Comparison of ENCODE assay signal across 7 cellular contexts in the genomic region with DNA sequence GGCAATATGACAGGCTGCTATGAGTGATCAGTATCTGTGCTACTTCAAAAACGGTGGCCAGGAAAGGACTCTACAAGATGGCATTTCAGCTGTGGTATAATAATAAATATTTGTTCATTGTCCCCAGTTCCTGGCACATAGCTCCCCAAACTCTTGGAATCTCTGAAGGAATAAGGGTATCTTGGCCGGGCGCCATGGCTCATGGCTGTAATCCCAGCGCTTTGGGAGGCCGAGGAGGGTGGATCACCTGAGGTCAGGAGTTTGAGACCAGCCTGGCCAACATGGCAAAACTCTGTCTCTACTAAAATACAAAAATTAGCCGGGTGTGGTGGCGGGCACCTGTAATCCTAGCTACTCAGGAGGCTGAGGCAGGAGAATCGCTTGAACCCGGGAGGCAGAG. TPM values are rescaled to one million over a fixed set of nuclear protein-coding genes. Genes with fewer than 3 reads are reported as not detected.
DNase-seq lines count a peak whose midpoint lies in the region; ATAC-seq and TF ChIP-seq lines count a peak whose summit lies in the region.
"Not testable (repeated sequence)": the region's sequence is repeated elsewhere in the genome, so short reads cannot be mapped to it uniquely, and the experiment has no call there.

No MANE protein-coding gene starts in this region.

- not testable (repeated sequence) for DNase-seq in CD14-positive monocyte (ENCODE audit: low spot score); RWPE1 (ENCODE audit: low spot score); heart left ventricle; right atrium auricular region (ENCODE audit: low spot score); stimulated activated effector memory CD8-positive, alpha-beta T cell treated with anti-CD3 and anti-CD28 coated beads, Interleukin-12 subunit alpha, Interleukin-12 subunit beta, amount 100 ng/mL, for 72 hours (ENCODE audit: low spot score in 2 of 2)
- peak; percentile 55 to 80 (median 77) for DNase-seq in right lobe of liver
- DNase-seq in psoas muscle: peak in 1 of 2 donors; percentile 60

- H3K36me3 Mint-ChIP-seq in CD14-positive monocyte: peaks cover 76 to 97% of the 10 kb centered on the region in 2 donors
- H3K36me3 Mint-ChIP-seq in stimulated activated effector memory CD8-positive, alpha-beta T cell treated with anti-CD3 and anti-CD28 coated beads, Interleukin-12 subunit alpha, Interleukin-12 subunit beta, amount 100 ng/mL, for 72 hours: peaks cover 94% of the 10 kb centered on the region

- H3K27me3 Mint-ChIP-seq in CD14-positive monocyte (ENCODE audit: low read depth in 3 of 3): not testable (repeated sequence)

- POLR2A ChIA-PET in RWPE1 (lab: Yijun Ruan, JAX; ENCODE audit: low non-redundant PET): not testable (repeated sequence)

- 78 to 84% (median 82%) methylated on average over 9 of the region's 9 CpGs for WGBS in heart left ventricle, 4 donors
- 24% methylated on average over 8 of the region's 9 CpGs for WGBS in right lobe of liver (ENCODE audit: insufficient coverage, low coverage, low lambda C conversion rate, missing lambda C conversion rate)
- WGBS in psoas muscle, 3 donors: 43 to 72% (median 52%) methylated on average over 8 to 9 of the region's 9 CpGs

- ATAC-seq in heart left ventricle; stimulated activated effector memory CD8-positive, alpha-beta T cell treated with anti-CD3 and anti-CD28 coated beads, Interleukin-12 subunit alpha, Interleukin-12 subunit beta, amount 100 ng/mL, for 72 hours: not testable (repeated sequence)
- ATAC-seq in right lobe of liver (peak in 3 of 4 donors; percentile 1 to 29 (median 3)), psoas muscle (peak in 1 of 4 donors; percentile 1)

- H3K9me3 ChIP-seq in heart left ventricle, right atrium auricular region, right lobe of liver, psoas muscle: not testable (repeated sequence)

- CTCF ChIA-PET in RWPE1 (lab: Yijun Ruan, JAX): not testable (repeated sequence)

- H3K4me1 ChIP-seq in heart left ventricle (peaks cover 0 to 35% (median 10%) of the 10 kb centered on the region in 12 donors), right atrium auricular region (peaks cover 0 to 16% of the 10 kb centered on the region in 2 donors), right lobe of liver (peaks cover 0 to 45% (median 10%) of the 10 kb centered on the region in 4 donors), psoas muscle (peaks cover 27% of the 10 kb centered on the region)

- peak overlapping the region; percentile 64 for H3K27ac ChIP-seq in RWPE1
- peak overlapping the region in 11 of 12 donors; percentile 23 to 87 (median 77) for H3K27ac ChIP-seq in heart left ventricle
- H3K27ac ChIP-seq in right atrium auricular region: peak overlapping the region; percentile 73 to 89
- peak overlapping the region; percentile 84 to 93 (median 87) for H3K27ac ChIP-seq in right lobe of liver
- peak overlapping the region; percentile 84 for H3K27ac ChIP-seq in psoas muscle

- intact Hi-C loops in CD14-positive monocyte (cut with micrococcal nuclease); heart left ventricle (cut with DNase I); right lobe of liver (cut with DNase I): not testable (repeated sequence)
- intact Hi-C loops in psoas muscle (cut with DNase I): loop anchor here in 1 of 2 donors (5.0 kb wide), 2 partner anchors 34 to 59 kb away; no protein-coding TSS in a partner anchor

- not testable (repeated sequence) for TF ChIP-seq CTCF in CD14-positive monocyte (IDR thresholded peaks at IDR 0.05); RWPE1 (conservative IDR thresholded peaks at IDR 0.05; ENCODE audit: low read depth); heart left ventricle (IDR thresholded peaks at IDR 0.05); right atrium auricular region (IDR thresholded peaks at IDR 0.05); right lobe of liver (IDR thresholded peaks at IDR 0.05); psoas muscle (IDR thresholded peaks at IDR 0.05)

- H3K27ac Mint-ChIP-seq in CD14-positive monocyte: peak overlapping the region in 5 of 7 donors; percentile 53 to 95 (median 89)
- H3K27ac Mint-ChIP-seq in stimulated activated effector memory CD8-positive, alpha-beta T cell treated with anti-CD3 and anti-CD28 coated beads, Interleukin-12 subunit alpha, Interleukin-12 subunit beta, amount 100 ng/mL, for 72 hours: peak overlapping the region; percentile 85

- H3K9me3 Mint-ChIP-seq in CD14-positive monocyte; stimulated activated effector memory CD8-positive, alpha-beta T cell treated with anti-CD3 and anti-CD28 coated beads, Interleukin-12 subunit alpha, Interleukin-12 subunit beta, amount 100 ng/mL, for 72 hours: not testable (repeated sequence)

- H3K36me3 ChIP-seq in heart left ventricle: peaks cover 0 to 98% (median 60%) of the 10 kb centered on the region in 9 donors
- peaks cover 39% of the 10 kb centered on the region for H3K36me3 ChIP-seq in right atrium auricular region
- H3K36me3 ChIP-seq in right lobe of liver: peaks cover 0 to 17% (median 4%) of the 10 kb centered on the region in 4 donors
- peaks cover 3 to 32% of the 10 kb centered on the region in 2 donors for H3K36me3 ChIP-seq in psoas muscle (ENCODE audit: insufficient read depth in 1 of 2, low read depth in 1 of 2)

- not testable (repeated sequence) for TF ChIP-seq POLR2A in heart left ventricle (IDR thresholded peaks at IDR 0.05); right lobe of liver (IDR thresholded peaks at IDR 0.05)

- not testable (repeated sequence) for H3K27me3 ChIP-seq in heart left ventricle; right atrium auricular region; right lobe of liver; psoas muscle (ENCODE audit: insufficient read depth in 3 of 3, low read length in 2 of 3)

- peaks cover 17% of the 10 kb centered on the region for H3K4me1 Mint-ChIP-seq in CD14-positive monocyte
- not testable (repeated sequence) for H3K4me1 Mint-ChIP-seq in stimulated activated effector memory CD8-positive, alpha-beta T cell treated with anti-CD3 and anti-CD28 coated beads, Interleukin-12 subunit alpha, Interleukin-12 subunit beta, amount 100 ng/mL, for 72 hours

- not testable (repeated sequence) for H3K4me3 Mint-ChIP-seq in CD14-positive monocyte; stimulated activated effector memory CD8-positive, alpha-beta T cell treated with anti-CD3 and anti-CD28 coated beads, Interleukin-12 subunit alpha, Interleukin-12 subunit beta, amount 100 ng/mL, for 72 hours

- H3K4me3 ChIP-seq in heart left ventricle, right atrium auricular region, psoas muscle: not testable (repeated sequence)
- peak overlapping the region in 1 of 3 donors; percentile 67 for H3K4me3 ChIP-seq in right lobe of liver

RNA-seq across cellular contexts. Expression of gene TFIP11, which starts 16.2 kb away (rescaled TPM):
- polyA plus RNA-seq in CD14-positive monocyte: 10 to 100 TPM; 10.1 to 19.8 TPM
- 10 to 100 TPM; 15.1 to 28.0 (median 23.1) TPM for total RNA-seq in heart left ventricle
- 10 to 100 TPM; 17.3 to 23.8 TPM for polyA plus RNA-seq in heart left ventricle
- 10 to 100 TPM; 15.4 TPM for total RNA-seq in right atrium auricular region
- total RNA-seq in right lobe of liver: 10 to 100 TPM; 17.0 to 24.1 (median 21.6) TPM
- 10 to 100 TPM; 29.1 to 48.6 (median 33.5) TPM for total RNA-seq in psoas muscle
- polyA plus RNA-seq in psoas muscle: 10 to 100 TPM; 28.8 to 56.1 (median 37.8) TPM

RNA-seq across cellular contexts. Expression of gene SRRD, which starts 44.8 kb away (rescaled TPM):
- polyA plus RNA-seq in CD14-positive monocyte (10 to 100 TPM; 10.0 to 15.0 TPM), heart left ventricle (10 to 100 TPM; 11.3 to 24.6 TPM), psoas muscle (10 to 100 TPM; 36.1 to 51.2 (median 38.3) TPM)
- total RNA-seq in heart left ventricle (10 to 100 TPM; 18.2 to 28.9 (median 23.4) TPM), right atrium auricular region (10 to 100 TPM; 20.4 to 25.0 TPM), right lobe of liver (10 to 100 TPM; 11.4 to 15.2 (median 11.8) TPM), psoas muscle (10 to 100 TPM; 25.4 to 36.6 (median 28.9) TPM)

RNA-seq across cellular contexts. Expression of gene HPS4, which starts 44.9 kb away (rescaled TPM):
- 1 to 10 TPM; 5.7 to 7.5 TPM for polyA plus RNA-seq in CD14-positive monocyte
- total RNA-seq in heart left ventricle: 10 to 100 TPM in 5 of 9 donors, 1 to 10 TPM in 4; 6.9 to 15.0 (median 10.3) TPM
- polyA plus RNA-seq in heart left ventricle: 1 to 10 TPM; 6.2 to 7.2 TPM
- 10 to 100 TPM in 1 of 2 donors, 1 to 10 TPM in 1; 6.8 to 10.8 TPM for total RNA-seq in right atrium auricular region
- total RNA-seq in right lobe of liver: 10 to 100 TPM; 10.7 to 13.8 (median 12.6) TPM
- total RNA-seq in psoas muscle: 10 to 100 TPM in 3 of 4 donors, 1 to 10 TPM in 1; 7.4 to 12.5 (median 10.4) TPM
- polyA plus RNA-seq in psoas muscle: 10 to 100 TPM in 1 of 3 donors, 1 to 10 TPM in 2; 5.8 to 13.9 (median 6.4) TPM
